ENCODE assay signal across 8 cellular contexts in the genomic region with DNA sequence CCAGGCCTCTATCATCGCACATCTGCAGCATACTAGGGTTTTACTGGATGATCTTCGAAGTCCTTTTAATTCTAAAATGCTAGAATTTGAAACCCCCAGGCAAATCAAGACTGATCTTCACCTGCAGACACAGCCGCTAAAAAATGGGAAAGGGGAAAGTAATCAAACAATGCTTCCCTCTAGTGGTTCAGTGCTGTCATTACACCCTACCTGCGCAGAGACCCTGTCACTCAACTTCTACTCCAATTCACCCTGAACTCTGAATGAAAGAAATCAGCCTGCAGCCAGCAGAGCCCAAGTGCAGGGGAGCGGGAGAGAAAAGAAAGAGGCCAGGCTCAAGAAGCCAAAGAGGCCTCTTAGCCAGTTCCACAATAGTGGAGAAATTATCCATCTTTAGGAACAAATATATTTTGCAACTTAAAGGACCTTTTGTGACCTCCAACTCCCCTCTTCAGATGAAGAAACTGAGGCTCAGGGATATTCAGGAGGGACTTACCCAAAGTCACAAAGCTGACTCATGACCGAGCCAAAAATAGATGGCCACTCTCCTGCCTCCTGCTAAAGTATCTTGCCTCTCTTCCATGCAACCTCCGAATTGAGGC. TPM values are rescaled to one million over a fixed set of nuclear protein-coding genes. Genes with fewer than 3 reads are reported as not detected.
DNase-seq lines count a peak whose midpoint lies in the region; ATAC-seq and TF ChIP-seq lines count a peak whose summit lies in the region.

No MANE protein-coding gene starts in this region.

- intact Hi-C loops in esophagus muscularis mucosa (cut with DNase I) = loop anchor here (2.0 to 10.0 kb wide), 3 partner anchors 215 to 383 kb away; no protein-coding TSS in a partner anchor

- TF ChIP-seq EP300 in esophagus muscularis mucosa (IDR thresholded peaks at IDR 0.05) = no peak

- ATAC-seq in HG02852 (IDR thresholded peaks at IDR 0.05; ENCODE audit: unreplicated experiment) (no peak), GM21447 (IDR thresholded peaks at IDR 0.05; ENCODE audit: unreplicated experiment) (no peak)

- POLR2A ChIA-PET in activated CD4-positive, alpha-beta memory T cell treated with anti-CD3 and anti-CD28 coated beads, Interleukin-2, amount 10 ng/mL, durations not matched to agents 7 days and 5 days (lab: Charles Lee) = no interaction called here

- H3K27ac ChIP-seq in esophagus muscularis mucosa (replicated peaks in 1 of 4) (no peak overlapping the region), neural progenitor cell (no peak overlapping the region)

- DNase-seq in AG10803 (ENCODE audit: low read depth) (no peak), NCI-H2196 treated with DMSO at 0.1 percent for 48 hours (lab: John Stamatoyannopoulos, UW; ENCODE audit: unreplicated experiment) (peak; percentile 54), esophagus muscularis mucosa (ENCODE audit: extremely low spot score) (no peak), neural progenitor cell (ENCODE audit: low spot score) (peak; percentile 54)
- DNase-seq in activated CD4-positive, alpha-beta memory T cell treated with anti-CD3 and anti-CD28 coated beads, Interleukin-2, amount 10 ng/mL, durations not matched to agents 7 days and 5 days = peak; percentile 24

- H3K9me3 ChIP-seq in esophagus muscularis mucosa (no peaks in the 10 kb centered on the region), neural progenitor cell (ENCODE audit: low read depth) (no peaks in the 10 kb centered on the region)

- no peaks in the 10 kb centered on the region for H3K79me2 ChIP-seq in neural progenitor cell (ENCODE audit: low read depth)

- no peaks in the 10 kb centered on the region for H3F3A ChIP-seq in neural progenitor cell (ENCODE audit: low read depth)

- H3K36me3 Mint-ChIP-seq in activated CD4-positive, alpha-beta memory T cell treated with anti-CD3 and anti-CD28 coated beads, Interleukin-2, amount 10 ng/mL, durations not matched to agents 7 days and 5 days (ENCODE audit: low read depth) = peaks cover 17% of the 10 kb centered on the region
- peaks cover 11% of the 10 kb centered on the region for H3K36me3 Mint-ChIP-seq in neural progenitor cell

- H3K4me3 ChIP-seq in AG10803 (ENCODE audit: low read length) (no peak overlapping the region), GM12875 (ENCODE audit: low read depth, low read length) (no peak overlapping the region), esophagus muscularis mucosa (no peak overlapping the region), neural progenitor cell (no peak overlapping the region)

- peaks cover 5 to 37% (median 9%) of the 10 kb centered on the region in 4 donors for H3K36me3 ChIP-seq in esophagus muscularis mucosa
- no peaks in the 10 kb centered on the region for H3K36me3 ChIP-seq in neural progenitor cell

- H3K9ac ChIP-seq in neural progenitor cell = no peak overlapping the region

- H3K4me1 ChIP-seq in esophagus muscularis mucosa (peaks cover under 1 to 5% (median 4%) of the 10 kb centered on the region in 4 donors), neural progenitor cell (no peaks in the 10 kb centered on the region)

- H3K4me2 ChIP-seq in neural progenitor cell = no peak overlapping the region

- H3K27ac Mint-ChIP-seq in activated CD4-positive, alpha-beta memory T cell treated with anti-CD3 and anti-CD28 coated beads, Interleukin-2, amount 10 ng/mL, durations not matched to agents 7 days and 5 days = no peak overlapping the region
- H3K27ac Mint-ChIP-seq in neural progenitor cell = no peak overlapping the region

- H3K9me3 Mint-ChIP-seq in activated CD4-positive, alpha-beta memory T cell treated with anti-CD3 and anti-CD28 coated beads, Interleukin-2, amount 10 ng/mL, durations not matched to agents 7 days and 5 days = no peaks in the 10 kb centered on the region
- no peaks in the 10 kb centered on the region for H3K9me3 Mint-ChIP-seq in neural progenitor cell

- peaks cover 4% of the 10 kb centered on the region for H4K20me1 ChIP-seq in neural progenitor cell (ENCODE audit: low read depth)

- no peaks in the 10 kb centered on the region for H3K4me1 Mint-ChIP-seq in activated CD4-positive, alpha-beta memory T cell treated with anti-CD3 and anti-CD28 coated beads, Interleukin-2, amount 10 ng/mL, durations not matched to agents 7 days and 5 days
- no peaks in the 10 kb centered on the region for H3K4me1 Mint-ChIP-seq in neural progenitor cell

- CTCF ChIA-PET in activated CD4-positive, alpha-beta memory T cell treated with anti-CD3 and anti-CD28 coated beads, Interleukin-2, amount 10 ng/mL, durations not matched to agents 7 days and 5 days (lab: Charles Lee) = interaction anchor here (0.7 to 7.8 kb wide), 8 partner anchors 9 to 381 kb away, joined by 3 to 130 read pairs (median 5); partner anchors contain the start of gene KCNC1

- TF ChIP-seq CTCF in AG10803 (conservative IDR thresholded peaks at IDR 0.05; ENCODE audit: low read length) (peak; percentile 96), GM12875 (IDR thresholded peaks at IDR 0.05; ENCODE audit: borderline replicate concordance, insufficient read depth, low read depth, low read length) (peak; percentile 85), esophagus muscularis mucosa (IDR thresholded peaks at IDR 0.05) (peak in 2 of 3 experiments; percentile 84 to 94), neural progenitor cell (IDR thresholded peaks at IDR 0.05) (peak; percentile 90)

- no peaks in the 10 kb centered on the region for H3K27me3 Mint-ChIP-seq in activated CD4-positive, alpha-beta memory T cell treated with anti-CD3 and anti-CD28 coated beads, Interleukin-2, amount 10 ng/mL, durations not matched to agents 7 days and 5 days
- peaks cover 2% of the 10 kb centered on the region for H3K27me3 Mint-ChIP-seq in neural progenitor cell (ENCODE audit: insufficient read depth, low read depth)

- no peak for TF ChIP-seq POLR2A in esophagus muscularis mucosa (IDR thresholded peaks at IDR 0.05; ENCODE audit: low read depth)

- no peak overlapping the region for H2AFZ ChIP-seq in neural progenitor cell (replicated peaks)

- no peaks in the 10 kb centered on the region for H3K27me3 ChIP-seq in esophagus muscularis mucosa
- H3K27me3 ChIP-seq in neural progenitor cell = no peaks in the 10 kb centered on the region

- no peak overlapping the region for H3K4me3 Mint-ChIP-seq in activated CD4-positive, alpha-beta memory T cell treated with anti-CD3 and anti-CD28 coated beads, Interleukin-2, amount 10 ng/mL, durations not matched to agents 7 days and 5 days
- no peak overlapping the region for H3K4me3 Mint-ChIP-seq in neural progenitor cell

- WGBS in esophagus muscularis mucosa = 38% methylated on average over 7 of the region's 7 CpGs

RNA-seq across cellular contexts. Expression of gene SERGEF, which starts 33.0 kb away (rescaled TPM):
- 10 to 100 TPM; 33.9 to 34.2 TPM for total RNA-seq in activated CD4-positive, alpha-beta memory T cell treated with anti-CD3 and anti-CD28 coated beads, Interleukin-2, amount 10 ng/mL, durations not matched to agents 7 days and 5 days
- total RNA-seq in esophagus muscularis mucosa = 10 to 100 TPM; 32.0 to 50.2 (median 37.6) TPM
- 35.1 and 36.5 TPM in 2 replicates for total RNA-seq in neural progenitor cell (ENCODE audit: low replicate concordance)

Comparison
In these comparisons a context has a peak if more than half of its experiments do, and no peak if none do; other contexts are left out.
1. DNase-seq: peak in NCI-H2196 treated with DMSO at 0.1 percent for 48 hours (single experiment), activated CD4-positive, alpha-beta memory T cell treated with anti-CD3 and anti-CD28 coated beads, Interleukin-2, amount 10 ng/mL, durations not matched to agents 7 days and 5 days (single experiment) and neural progenitor cell (single experiment); none in AG10803 (single experiment) and esophagus muscularis mucosa (single experiment).
2. Peak in every context shown above with its lines, with median percentiles within 50 percentile points of each other: CTCF ChIP-seq.